ENCODE assay signal across 1 cellular context in the genomic region with DNA sequence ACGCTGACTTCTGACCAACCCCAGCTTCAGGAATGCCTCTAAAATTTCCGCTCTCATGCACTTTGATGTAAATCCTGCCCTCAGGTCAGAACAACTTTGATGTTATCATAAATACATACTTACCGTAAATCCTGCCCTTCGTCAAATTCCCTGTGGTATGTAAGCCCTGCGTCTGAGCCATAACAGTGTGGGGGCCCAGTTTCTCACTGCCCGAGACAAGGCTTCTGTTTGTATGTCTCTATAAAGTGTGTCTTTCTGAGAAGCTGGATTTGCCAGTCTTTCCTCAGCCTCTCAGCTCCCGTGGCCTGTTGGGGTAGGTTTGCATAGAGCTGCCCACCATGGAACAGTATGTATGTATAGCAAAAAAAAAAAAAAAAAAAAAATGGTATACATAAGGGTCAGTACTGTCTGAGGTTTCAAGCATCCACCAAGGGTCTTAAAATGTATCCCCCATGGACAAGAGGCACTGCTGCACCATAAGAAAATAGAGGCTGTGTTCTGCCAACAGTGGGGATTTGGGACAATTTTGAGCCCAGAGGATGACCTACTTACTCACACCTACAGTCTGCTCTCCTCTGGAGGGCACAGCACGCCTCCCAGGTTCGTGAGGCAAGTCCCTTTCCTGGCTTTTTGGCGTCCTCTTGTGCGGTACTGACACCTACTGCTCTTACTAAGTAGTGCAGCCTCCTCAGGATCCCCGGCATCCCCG.
TF ChIP-seq lines count a peak whose summit lies in the region.

No MANE protein-coding gene starts in this region.

TF ChIP-seq in H1, 55 proteins besides CTCF, POLR2A, EP300 and RAD21 (continued from another document):
- TF ChIP-seq SIN3A (conservative IDR thresholded peaks at IDR 0.05 in 1 of 2, IDR thresholded peaks at IDR 0.05 in 1 of 2; ENCODE audit: low read depth in 1 of 2, low read length in 2 of 2) (peak in 1 of 2 experiments; percentile 65; a peak in 2 of 4 replicates), KDM5A (IDR thresholded peaks at IDR 0.05; ENCODE audit: low read length) (0 out of 2 replicates have a peak, but pooled peaks have one; percentile 26)
